In genomic region chr20:14191559-14191958, GRCh38 we compare ENCODE assay signal across 35 cellular contexts.
"Had no signal": no experiment of that assay in that cellular context is flagged by ENCODE, and none has a peak within 500 bp of the region (broad histone marks: within the 10 kb centered on the region; RNA-seq: fewer than 3 reads in every experiment).

No MANE protein-coding gene starts in this region.

- H3K4me1 ChIP-seq: adrenal gland, ascending aorta, body of pancreas, breast epithelium had no signal

- ATAC-seq: activated naive CD4-positive, alpha-beta T cell treated with anti-CD3 and anti-CD28 coated beads, Interleukin-2, amount 50 U/mL, for 72 hours; activated naive CD8-positive, alpha-beta T cell treated with anti-CD3 and anti-CD28 coated beads, Interleukin-2, amount 50 U/mL, for 24 hours; activated T-cell treated with anti-CD3 and anti-CD28 coated beads, Interleukin-2, amount 50 U/mL, for 4 hours; activated T-cell treated with anti-CD3 and anti-CD28 coated beads, Interleukin-2, amount 50 U/mL, for 72 hours; activated T-helper 17 cell treated with anti-CD3 and anti-CD28 coated beads, Interleukin-2, amount 50 U/mL, for 72 hours; body of pancreas had no signal

- H3K27me3 ChIP-seq: adrenal gland, ascending aorta, body of pancreas, brain microvascular endothelial cell, breast epithelium, cardiac muscle cell had no signal

- H3K4me3 ChIP-seq: adrenal gland, ascending aorta, body of pancreas, breast epithelium, cardiac muscle cell had no signal

- DNase-seq: activated effector memory CD4-positive, alpha-beta T cell treated with anti-CD3 and anti-CD28 coated beads, Interleukin-2, amount 50 U/mL, for 16 hours; activated effector memory CD4-positive, alpha-beta T cell treated with Interleukin-2 at 50 U/mL for 16 hours; activated gamma-delta T cell; activated gamma-delta T cell treated with Interleukin-2 at 50 U/mL for 16 hours; activated naive CD4-positive, alpha-beta T cell; activated naive CD4-positive, alpha-beta T cell treated with anti-CD3 and anti-CD28 coated beads for 36 hours; activated naive CD4-positive, alpha-beta T cell treated with anti-CD3 and anti-CD28 coated beads, Interleukin-2, amount 10 ng/mL, durations not matched to agents 7 days and 5 days; activated naive CD4-positive, alpha-beta T cell treated with anti-CD3 and anti-CD28 coated beads, Interleukin-2, amount 50 U/mL, for 16 hours; activated naive CD4-positive, alpha-beta T cell treated with Interleukin-2 at 50 U/mL for 16 hours; activated naive CD8-positive, alpha-beta T cell treated with anti-CD3 and anti-CD28 coated beads for 36 hours; activated naive CD8-positive, alpha-beta T cell treated with anti-CD3 and anti-CD28 coated beads, Interleukin-2, amount 10 ng/mL, durations not matched to agents 7 days and 5 days; activated naive CD8-positive, alpha-beta T cell treated with anti-CD3 and anti-CD28 coated beads, Interleukin-2, amount 50 U/mL, for 24 hours; activated T-cell treated with anti-CD3 and anti-CD28 coated beads for 4 hours; activated T-cell treated with anti-CD3 and anti-CD28 coated beads, Interleukin-2, amount 50 U/mL, for 1 hour; activated T-cell treated with anti-CD3 and anti-CD28 coated beads, Interleukin-2, amount 50 U/mL, for 24 hours; activated T-cell treated with anti-CD3 and anti-CD28 coated beads, Interleukin-2, amount 50 U/mL, for 4 hours; activated T-cell treated with anti-CD3 and anti-CD28 coated beads, Interleukin-2, amount 50 U/mL, for 48 hours; activated T-cell treated with anti-CD3 and anti-CD28 coated beads, Interleukin-2, amount 50 U/mL, for 72 hours; adrenal gland; amniotic stem cell; amygdala; anterior cingulate cortex; aorta; body of pancreas; brain microvascular endothelial cell; caudate nucleus; central memory CD4-positive, alpha-beta T cell; cerebellar nuclear complex had no signal

- FAIRE-seq: astrocyte, bronchial epithelial cell had no signal

- H3K9me3 ChIP-seq: adrenal gland, ascending aorta, breast epithelium had no signal

- H3K27ac ChIP-seq: adrenal gland, ascending aorta, body of pancreas, brain microvascular endothelial cell, breast epithelium, cardiac muscle cell had no signal

- H3K36me3 ChIP-seq: adrenal gland, ascending aorta, brain microvascular endothelial cell, breast epithelium, cardiac muscle cell had no signal
